8 cellular contexts compared by ENCODE assay signal in the genomic region with DNA sequence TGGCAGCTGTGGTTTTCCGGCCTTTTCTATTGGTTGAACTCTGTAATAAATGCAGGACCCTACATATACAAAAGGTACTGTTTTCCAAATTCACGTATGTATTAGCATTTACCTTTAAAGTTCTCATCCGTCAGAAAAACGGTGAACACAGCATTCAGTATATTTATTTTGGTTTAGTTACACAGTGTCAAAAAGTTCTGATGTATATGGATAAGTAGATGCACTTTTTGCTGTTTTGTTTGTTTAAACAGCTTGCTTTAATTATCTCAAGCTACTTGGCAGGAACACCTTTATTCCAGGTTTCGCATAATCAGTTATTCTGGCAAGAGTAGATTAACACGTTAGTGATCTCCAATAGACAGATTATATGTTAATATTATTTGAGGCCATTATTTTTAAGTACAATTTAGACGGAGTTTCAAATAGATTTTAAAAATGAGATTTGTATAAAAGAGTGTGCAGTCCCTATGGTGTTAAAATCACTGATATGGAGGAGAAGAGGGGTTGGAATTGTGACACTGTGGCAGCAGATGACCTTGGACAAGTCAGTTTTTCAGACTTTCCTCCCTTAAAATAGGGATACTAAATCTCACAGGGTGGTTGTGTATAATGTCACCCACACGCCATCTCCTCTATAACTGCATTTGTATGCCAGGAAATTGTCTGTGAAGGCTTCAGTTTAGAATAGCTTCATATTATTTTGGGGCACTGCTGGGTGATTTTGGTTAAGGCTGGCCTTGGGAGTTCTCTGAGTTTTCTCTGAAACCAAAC. TPM values are rescaled to one million over a fixed set of nuclear protein-coding genes. Genes with fewer than 3 reads are reported as not detected.
DNase-seq lines count a peak whose midpoint lies in the region; ATAC-seq and TF ChIP-seq lines count a peak whose summit lies in the region.

No MANE protein-coding gene starts in this region.

- intact Hi-C loops in activated CD4-positive, alpha-beta T cell treated with anti-CD3 and anti-CD28 coated beads, Interleukin-2, amount 10 ng/mL, durations not matched to agents 24 days and 14 days (cut with micrococcal nuclease): loop anchor here (2.0 to 10.0 kb wide), 6 partner anchors 17 to 671 kb away; partner anchors contain the start of genes NUDT21, NUP93 and OGFOD1

- H3K27ac ChIP-seq in layer of hippocampus (ENCODE audit: low read depth, low read length) (peak overlapping the region; percentile 97), thoracic aorta (peak overlapping the region; percentile 92 to 99)

- H3K36me3 Mint-ChIP-seq in activated CD4-positive, alpha-beta T cell treated with anti-CD3 and anti-CD28 coated beads, Interleukin-2, amount 10 ng/mL, durations not matched to agents 24 days and 14 days (ENCODE audit: low read depth): peaks cover 64% of the 10 kb centered on the region
- peaks cover 62% of the 10 kb centered on the region for H3K36me3 Mint-ChIP-seq in activated naive CD8-positive, alpha-beta T cell treated with anti-CD3 and anti-CD28 coated beads for 36 hours

- H3K36me3 ChIP-seq in thoracic aorta: peaks cover 21% of the 10 kb centered on the region

- ATAC-seq in thoracic aorta (ENCODE audit: insufficient number of reproducible peaks, low FRiP score, low read depth) (no peak), GM18873 (IDR thresholded peaks at IDR 0.05; ENCODE audit: low FRiP score, unreplicated experiment) (no peak), GM19351 (IDR thresholded peaks at IDR 0.05; ENCODE audit: unreplicated experiment) (no peak)

- no peaks in the 10 kb centered on the region for H3K27me3 ChIP-seq in layer of hippocampus (ENCODE audit: control insufficient read depth, insufficient read depth, low read length)
- no peaks in the 10 kb centered on the region for H3K27me3 ChIP-seq in thoracic aorta (replicated peaks; ENCODE audit: insufficient read depth)

- no peaks in the 10 kb centered on the region for H3K9me3 ChIP-seq in thoracic aorta

- no peaks in the 10 kb centered on the region for H3K27me3 Mint-ChIP-seq in activated CD4-positive, alpha-beta T cell treated with anti-CD3 and anti-CD28 coated beads, Interleukin-2, amount 10 ng/mL, durations not matched to agents 24 days and 14 days
- H3K27me3 Mint-ChIP-seq in activated naive CD8-positive, alpha-beta T cell treated with anti-CD3 and anti-CD28 coated beads for 36 hours: no peaks in the 10 kb centered on the region

- no peak for TF ChIP-seq CTCF in thoracic aorta (IDR thresholded peaks at IDR 0.05)

- peak overlapping the region; percentile 80 for H3K27ac Mint-ChIP-seq in activated CD4-positive, alpha-beta T cell treated with anti-CD3 and anti-CD28 coated beads, Interleukin-2, amount 10 ng/mL, durations not matched to agents 24 days and 14 days
- H3K27ac Mint-ChIP-seq in activated naive CD8-positive, alpha-beta T cell treated with anti-CD3 and anti-CD28 coated beads for 36 hours: peak overlapping the region; percentile 97

- H3K4me3 ChIP-seq in thoracic aorta: peak overlapping the region; percentile 87

- H3K9me3 Mint-ChIP-seq in activated CD4-positive, alpha-beta T cell treated with anti-CD3 and anti-CD28 coated beads, Interleukin-2, amount 10 ng/mL, durations not matched to agents 24 days and 14 days: no peaks in the 10 kb centered on the region
- no peaks in the 10 kb centered on the region for H3K9me3 Mint-ChIP-seq in activated naive CD8-positive, alpha-beta T cell treated with anti-CD3 and anti-CD28 coated beads for 36 hours

- H3K4me3 Mint-ChIP-seq in activated CD4-positive, alpha-beta T cell treated with anti-CD3 and anti-CD28 coated beads, Interleukin-2, amount 10 ng/mL, durations not matched to agents 24 days and 14 days: peak overlapping the region; percentile 96
- H3K4me3 Mint-ChIP-seq in activated naive CD8-positive, alpha-beta T cell treated with anti-CD3 and anti-CD28 coated beads for 36 hours: peak overlapping the region; percentile 98

- peak; percentile 64 for DNase-seq in activated CD4-positive, alpha-beta T cell treated with anti-CD3 and anti-CD28 coated beads, Interleukin-2, amount 10 ng/mL, durations not matched to agents 24 days and 14 days
- no peak for DNase-seq in activated CD4-positive, alpha-beta T cell treated with anti-CD3 and anti-CD28 coated beads, Interleukin-2, amount 50 U/mL, for 4 hours
- no peak for DNase-seq in activated naive CD8-positive, alpha-beta T cell treated with anti-CD3 and anti-CD28 coated beads for 36 hours
- DNase-seq in thoracic aorta (ENCODE audit: low spot score) (no peak), SHP77 treated with DMSO at 0.1 percent for 48 hours (lab: John Stamatoyannopoulos, UW) (no peak)

- peaks cover 52% of the 10 kb centered on the region for H3K4me1 Mint-ChIP-seq in activated CD4-positive, alpha-beta T cell treated with anti-CD3 and anti-CD28 coated beads, Interleukin-2, amount 10 ng/mL, durations not matched to agents 24 days and 14 days
- H3K4me1 Mint-ChIP-seq in activated naive CD8-positive, alpha-beta T cell treated with anti-CD3 and anti-CD28 coated beads for 36 hours: peaks cover 56% of the 10 kb centered on the region

- peaks cover 12 to 41% of the 10 kb centered on the region in 2 donors for H3K4me1 ChIP-seq in thoracic aorta (ENCODE audit: control insufficient read depth in 1 of 2, low read depth in 2 of 2)

RNA-seq across cellular contexts. Expression of gene HERPUD1, which starts 2.1 kb away (rescaled TPM):
- 155 and 164 TPM in 2 replicates for total RNA-seq in activated CD4-positive, alpha-beta T cell treated with anti-CD3 and anti-CD28 coated beads, Interleukin-2, amount 10 ng/mL, durations not matched to agents 24 days and 14 days
- total RNA-seq in activated naive CD8-positive, alpha-beta T cell treated with anti-CD3 and anti-CD28 coated beads for 36 hours: 100 to 1,000 TPM; 143 to 149 TPM
- 100 to 1,000 TPM; 220 to 232 TPM for total RNA-seq in thoracic aorta

RNA-seq across cellular contexts. Expression of gene CETP, which starts 27.7 kb away (rescaled TPM):
- not detected in 2 replicates for total RNA-seq in activated CD4-positive, alpha-beta T cell treated with anti-CD3 and anti-CD28 coated beads, Interleukin-2, amount 10 ng/mL, durations not matched to agents 24 days and 14 days
- total RNA-seq in activated naive CD8-positive, alpha-beta T cell treated with anti-CD3 and anti-CD28 coated beads for 36 hours: under 1 TPM in 1 of 2 experiments, not detected in 1; 0.12 TPM
- total RNA-seq in thoracic aorta: not detected

RNA-seq across cellular contexts. Expression of gene NLRC5, which starts 55.3 kb away (rescaled TPM):
- 208 and 214 TPM in 2 replicates for total RNA-seq in activated CD4-positive, alpha-beta T cell treated with anti-CD3 and anti-CD28 coated beads, Interleukin-2, amount 10 ng/mL, durations not matched to agents 24 days and 14 days
- total RNA-seq in activated naive CD8-positive, alpha-beta T cell treated with anti-CD3 and anti-CD28 coated beads for 36 hours: 100 to 1,000 TPM; 142 to 151 TPM
- 10 to 100 TPM; 51.0 to 54.4 TPM for total RNA-seq in thoracic aorta
